ENCODE assay signal across 8 cellular contexts in genomic region chr15:51751687-51752683, GRCh38.
DNase-seq lines count a peak whose midpoint lies in the region; ATAC-seq and TF ChIP-seq lines count a peak whose summit lies in the region.

No MANE protein-coding gene starts in this region.

- TF ChIP-seq CTCF in foreskin fibroblast (IDR thresholded peaks at IDR 0.05; ENCODE audit: low read depth, low read length) = no peak

- peak overlapping the region; percentile 87 for H2AFZ ChIP-seq in neuron (ENCODE audit: low read depth, low read length)

- H3K4me1 ChIP-seq in neuron (ENCODE audit: insufficient read depth, low read length) = peaks cover 10% of the 10 kb centered on the region

- H3K36me3 ChIP-seq in KOPT-K1 (ENCODE audit: insufficient read depth, low read length) = no peaks in the 10 kb centered on the region
- H3K36me3 ChIP-seq in neuron (ENCODE audit: insufficient read depth, low read length) = no peaks in the 10 kb centered on the region

- no peaks in the 10 kb centered on the region for H3K9me3 ChIP-seq in KOPT-K1 (ENCODE audit: insufficient read depth, low read length, poor library complexity, severe bottlenecking)
- H3K9me3 ChIP-seq in neuron (ENCODE audit: low read length) = no peaks in the 10 kb centered on the region

- peak; percentile 76 for DNase-seq in DMS 273 (lab: John Stamatoyannopoulos, UW; ENCODE audit: unreplicated experiment)
- no peak for DNase-seq in DMS 273 treated with DMSO at 0.1 percent for 48 hours (lab: John Stamatoyannopoulos, UW)
- DNase-seq in activated T-cell treated with anti-CD3 and anti-CD28 coated beads, Interleukin-2, amount 50 U/mL, for 48 hours = peak; percentile 40 to 53
- DNase-seq in foreskin fibroblast = peak in 1 of 2 donors; percentile 68
- DNase-seq in stimulated activated CD4-positive, alpha-beta T cell treated with anti-CD3 and anti-CD28 coated beads, Interleukin-4, amount 100 ng/mL, for 1 hour = no peak

- H3K4me3 ChIP-seq in foreskin fibroblast (ENCODE audit: low read depth in 1 of 2, low read length in 2 of 2) (peak overlapping the region; percentile 60 to 68), neuron (ENCODE audit: low read length) (peak overlapping the region; percentile 74)

- peaks cover 33% of the 10 kb centered on the region for H3K27me3 ChIP-seq in neuron (ENCODE audit: insufficient read depth, low read length)

- H3K27ac ChIP-seq in KOPT-K1 (ENCODE audit: low read depth, low read length, poor library complexity, severe bottlenecking) = peak overlapping the region; percentile 37

- peak; percentile 40 for ATAC-seq in GM21717 (IDR thresholded peaks at IDR 0.05; ENCODE audit: unreplicated experiment)

Comparison
In these comparisons a context has a peak if more than half of its experiments do, and no peak if none do; other contexts are left out.
1. DNase-seq: peak in DMS 273 (single experiment) and activated T-cell treated with anti-CD3 and anti-CD28 coated beads, Interleukin-2, amount 50 U/mL, for 48 hours (2 of 2); none in DMS 273 treated with DMSO at 0.1 percent for 48 hours (single experiment) and stimulated activated CD4-positive, alpha-beta T cell treated with anti-CD3 and anti-CD28 coated beads, Interleukin-4, amount 100 ng/mL, for 1 hour (single experiment).